In genomic region chr19:10292789-10293636, GRCh38 we compare ENCODE assay signal across 8 cellular contexts. TPM values are rescaled to one million over a fixed set of nuclear protein-coding genes. Genes with fewer than 3 reads are reported as not detected.
DNase-seq lines count a peak whose midpoint lies in the region; ATAC-seq, FAIRE-seq and TF ChIP-seq lines count a peak whose summit lies in the region.

No MANE protein-coding gene starts in this region.

- TF ChIP-seq EP300 in HepG2 (IDR thresholded peaks at IDR 0.05; ENCODE audit: low read depth in 2 of 2, low read length in 2 of 2) (no peak), HepG2 (CRISPR knock-in tag; IDR thresholded peaks at IDR 0.05; ENCODE audit: borderline replicate concordance) (no peak)

- H3K9me3 ChIP-seq in HepG2 (ENCODE audit: low read length) (no peaks in the 10 kb centered on the region), right lobe of liver (no peaks in the 10 kb centered on the region), ascending aorta (no peaks in the 10 kb centered on the region), mesenchymal stem cell (ENCODE audit: control insufficient read depth, low read length) (peaks cover 9% of the 10 kb centered on the region), upper lobe of right lung (no peaks in the 10 kb centered on the region)

- H3K18ac ChIP-seq in mesenchymal stem cell (ENCODE audit: low read depth in 1 of 2, low read length in 2 of 2), result no peak overlapping the region

- no peak overlapping the region for H2BK5ac ChIP-seq in mesenchymal stem cell (ENCODE audit: low read depth, low read length, poor library complexity, severe bottlenecking)

- no peak for TF ChIP-seq RAD21 in HepG2 (CRISPR knock-in tag; IDR thresholded peaks at IDR 0.05)

- H3K27me3 ChIP-seq in HepG2 (ENCODE audit: control insufficient read depth in 1 of 2, insufficient read depth in 2 of 2, low read length in 2 of 2) (peaks cover 0 to 20% of the 10 kb centered on the region in 2 experiments; a peak in 3 of 5 replicates), right lobe of liver (peaks cover 15 to 34% of the 10 kb centered on the region in 2 donors), ascending aorta (peaks cover 15% of the 10 kb centered on the region), mesenchymal stem cell (ENCODE audit: control insufficient read depth in 1 of 2, insufficient read depth in 1 of 2, low read length in 2 of 2) (peaks cover 86% of the 10 kb centered on the region in 2 experiments), upper lobe of right lung (peaks cover 42% of the 10 kb centered on the region)

- BruUV-seq in HepG2 (replicated peaks; lab: Mats Ljungman, UMichigan), result no TSS peak

- 95% methylated on average over 52 of the region's 56 CpGs for WGBS in HepG2 (ENCODE audit: low lambda C conversion rate)
- 23% methylated on average over 17 of the region's 56 CpGs for WGBS in right lobe of liver (ENCODE audit: insufficient coverage, low coverage, low lambda C conversion rate, missing lambda C conversion rate)
- WGBS in mesenchymal stem cell, result 35% methylated on average over 56 of the region's 56 CpGs

- POLR2A ChIA-PET in HepG2 (lab: Yijun Ruan, JAX), result no interaction called here

- no peaks in the 10 kb centered on the region for H3K79me1 ChIP-seq in mesenchymal stem cell (replicated peaks; ENCODE audit: low read length, poor library complexity, severe bottlenecking)

- no peak overlapping the region for H4K8ac ChIP-seq in mesenchymal stem cell (ENCODE audit: low read length)

- no peak overlapping the region for H3K4ac ChIP-seq in mesenchymal stem cell (ENCODE audit: low read depth in 1 of 2, low read length in 2 of 2)

- no peaks in the 10 kb centered on the region for H3K36me3 ChIP-seq in HepG2 (replicated peaks in 1 of 2; ENCODE audit: control insufficient read depth in 1 of 2, insufficient read depth in 2 of 2, low read length in 2 of 2)
- no peaks in the 10 kb centered on the region for H3K36me3 ChIP-seq in right lobe of liver
- no peaks in the 10 kb centered on the region for H3K36me3 ChIP-seq in ascending aorta
- H3K36me3 ChIP-seq in mesenchymal stem cell (ENCODE audit: control insufficient read depth in 1 of 2, insufficient read depth in 2 of 2, low read depth in 1 of 2, low read length in 2 of 2), result peaks cover 0 to 3% of the 10 kb centered on the region in 2 experiments
- no peaks in the 10 kb centered on the region for H3K36me3 ChIP-seq in upper lobe of right lung

- H3K79me2 ChIP-seq in HepG2 (ENCODE audit: insufficient read depth, low read length), result no peaks in the 10 kb centered on the region

- ATAC-seq in HepG2 (no peak), right lobe of liver (no peak), upper lobe of right lung (no peak), HG03439 (IDR thresholded peaks at IDR 0.05; ENCODE audit: unreplicated experiment) (no peak)

- no peak for TF ChIP-seq POLR2A in HepG2 (IDR thresholded peaks at IDR 0.05; ENCODE audit: insufficient read depth in 1 of 2, low read depth in 2 of 2, low read length in 2 of 2)
- TF ChIP-seq POLR2A in right lobe of liver (IDR thresholded peaks at IDR 0.05), result no peak

- H2BK120ac ChIP-seq in mesenchymal stem cell (ENCODE audit: low read depth, low read length), result no peak overlapping the region

- no peak overlapping the region for H2AK5ac ChIP-seq in mesenchymal stem cell (ENCODE audit: low read length, severe bottlenecking)

- H4K91ac ChIP-seq in mesenchymal stem cell (ENCODE audit: low read length), result no peak overlapping the region

- H2BK12ac ChIP-seq in mesenchymal stem cell (ENCODE audit: low read length in 2 of 2), result no peak overlapping the region

- no peak overlapping the region for H3K14ac ChIP-seq in mesenchymal stem cell (ENCODE audit: low read length in 2 of 2)

- H2AFZ ChIP-seq in HepG2 (ENCODE audit: low read length) (no peak overlapping the region), mesenchymal stem cell (ENCODE audit: low read depth, low read length) (no peak overlapping the region)

- CTCF ChIA-PET in HepG2 (lab: Yijun Ruan, JAX; ENCODE audit: low intra/inter-chr PET ratio, low total read pairs), result no interaction called here

- no peak for TF ChIP-seq CTCF in HepG2 (CRISPR knock-in tag; IDR thresholded peaks at IDR 0.05)
- no peak for TF ChIP-seq CTCF in right lobe of liver (IDR thresholded peaks at IDR 0.05)
- TF ChIP-seq CTCF in ascending aorta (IDR thresholded peaks at IDR 0.05), result no peak
- no peak for TF ChIP-seq CTCF in upper lobe of right lung (IDR thresholded peaks at IDR 0.05)

- no peak overlapping the region for H3K23ac ChIP-seq in mesenchymal stem cell (ENCODE audit: low read length in 2 of 2)

- no peak overlapping the region for H2BK15ac ChIP-seq in mesenchymal stem cell (ENCODE audit: low read depth, poor library complexity, severe bottlenecking)

- no peak overlapping the region; the same call in 1 of the 2 replicates for H3K4me2 ChIP-seq in HepG2 (ENCODE audit: low read depth, low read length)
- peak overlapping the region; percentile 8 for H3K4me2 ChIP-seq in mesenchymal stem cell (ENCODE audit: low read length, poor library complexity, severe bottlenecking)

- intact Hi-C loops in HepG2 (cut with micrococcal nuclease; ENCODE audit: unreplicated experiment), result loop anchor here (2.0 kb wide), 1 partner anchor 40 kb away; the partner anchor contains the start of gene RAVER1
- intact Hi-C loops in right lobe of liver (cut with DNase I), result no loop called here
- intact Hi-C loops in ascending aorta (cut with DNase I), result no loop called here
- intact Hi-C loops in upper lobe of right lung (cut with DNase I), result no loop called here

- H3K9ac ChIP-seq in HepG2 (ENCODE audit: insufficient read depth, low read depth, low read length), result no peak overlapping the region
- H3K9ac ChIP-seq in mesenchymal stem cell (ENCODE audit: low read length), result no peak overlapping the region

- peaks cover 57% of the 10 kb centered on the region for H3K4me1 ChIP-seq in HepG2 (ENCODE audit: insufficient read depth, low read length)
- peaks cover 0 to 37% (median 6%) of the 10 kb centered on the region in 4 donors for H3K4me1 ChIP-seq in right lobe of liver
- peaks cover 3 to 30% of the 10 kb centered on the region in 2 donors for H3K4me1 ChIP-seq in ascending aorta
- peaks cover 60% of the 10 kb centered on the region for H3K4me1 ChIP-seq in mesenchymal stem cell (ENCODE audit: control insufficient read depth, insufficient read depth, low read depth, low read length)
- H3K4me1 ChIP-seq in upper lobe of right lung, result peaks cover 56% of the 10 kb centered on the region

- no peaks in the 10 kb centered on the region for H4K20me1 ChIP-seq in HepG2 (ENCODE audit: insufficient read depth, low read length)

- DNase-seq in HepG2 (ENCODE audit: low spot score) (no peak), right lobe of liver (no peak), ascending aorta (ENCODE audit: low spot score in 2 of 2) (no peak), mesenchymal stem cell (no peak), upper lobe of right lung (no peak), cerebellar nuclear complex (lab: John Stamatoyannopoulos, UW) (no peak), NCI-H1105 treated with DMSO at 0.1 percent for 48 hours (lab: John Stamatoyannopoulos, UW) (no peak)

- in situ Hi-C loops in HepG2 (cut with HindIII; ENCODE audit: extremely low pct_ligation_motif_present, low pct_unique_long_range_greater_than_20kb), result no loop called here

- H3K27ac ChIP-seq in HepG2 (ENCODE audit: extremely low read length, insufficient read depth, low read length) (no peak overlapping the region), right lobe of liver (no peak overlapping the region), ascending aorta (no peak overlapping the region), mesenchymal stem cell (ENCODE audit: low read length, poor library complexity, severe bottlenecking) (no peak overlapping the region), upper lobe of right lung (no peak overlapping the region)

- H3K4me3 ChIP-seq in HepG2 (replicated peaks in 1 of 3; ENCODE audit: insufficient read depth in 1 of 3, low read depth in 2 of 3, low read length in 3 of 3), result no peak overlapping the region; a peak in 1 of 6 replicates
- H3K4me3 ChIP-seq in right lobe of liver, result peak overlapping the region in 1 of 3 donors; percentile 26
- H3K4me3 ChIP-seq in ascending aorta, result peak overlapping the region; percentile 43 to 62
- no peak overlapping the region for H3K4me3 ChIP-seq in mesenchymal stem cell (ENCODE audit: insufficient read depth in 1 of 2, low read depth in 1 of 2, low read length in 2 of 2)
- peak overlapping the region; percentile 58 for H3K4me3 ChIP-seq in upper lobe of right lung

- FAIRE-seq in HepG2 (lab: Jason Lieb, UNC), result no peak

RNA-seq across cellular contexts. Expression of gene ICAM5, which starts 3.3 kb away (rescaled TPM):
- total RNA-seq in HepG2 (2016; rRNA removed; fragmentation: Illumina TruSeq; extraction: Trizol) (0.46 TPM in 1 of 2 replicates, not detected in the other), right lobe of liver (under 1 TPM in 3 of 6 experiments, not detected in 3; 0.06 to 0.27 (median 0.24) TPM), ascending aorta (2.2 TPM), upper lobe of right lung (18.3 TPM)
- total RNA-seq in HepG2 (2016; cell fraction: cytosol; rRNA removed; fragmentation: Illumina TruSeq; extraction: Trizol; ENCODE audit: low read depth), result 0.26 TPM in 1 of 2 replicates, not detected in the other
- total RNA-seq in HepG2 (2016; cell fraction: insoluble cytoplasmic fraction; rRNA removed; fragmentation: Illumina TruSeq; extraction: Trizol), result 0.22 and 0.35 TPM in 2 replicates
- 0.09 TPM in 1 of 2 replicates, not detected in the other for total RNA-seq in HepG2 (2016; cell fraction: membrane; rRNA removed; fragmentation: Illumina TruSeq; extraction: Trizol)
- 0.44 and 0.56 TPM in 2 replicates for total RNA-seq in HepG2 (2016; cell fraction: nucleus; rRNA removed; fragmentation: Illumina TruSeq; extraction: Trizol)
- 1.6 and 1.9 TPM in 2 replicates for polyA plus RNA-seq in HepG2 (2011; rRNA removed)
- 0.49 and 1.0 TPM in 2 replicates for polyA plus RNA-seq in HepG2 (2011; cell fraction: cytosol; rRNA removed)
- 29.1 and 52.4 TPM in 2 replicates for polyA plus RNA-seq in HepG2 (2011; cell fraction: nucleus; rRNA removed)
- polyA plus RNA-seq in HepG2 (2012), result 1.6 and 1.8 TPM in 2 replicates
- polyA plus RNA-seq in HepG2 (2016; cell fraction: cytosol; fragmentation: Illumina TruSeq; extraction: Trizol; ENCODE audit: low read depth), result not detected in 2 replicates
- polyA plus RNA-seq in HepG2 (2016; cell fraction: insoluble cytoplasmic fraction; fragmentation: Illumina TruSeq; extraction: Trizol; ENCODE audit: low read depth), result 0.11 TPM in 1 of 2 replicates, not detected in the other
- not detected in 2 replicates for polyA plus RNA-seq in HepG2 (2016; cell fraction: membrane; fragmentation: Illumina TruSeq; extraction: Trizol; ENCODE audit: low read depth)
- polyA plus RNA-seq in HepG2 (2016; cell fraction: nucleus; fragmentation: Illumina TruSeq; extraction: Trizol; ENCODE audit: insufficient read depth, low read depth), result 1.4 and 2.3 TPM in 2 replicates
- polyA minus RNA-seq in HepG2 (2011; rRNA and poly(A)+ RNA removed; ENCODE audit: low replicate concordance), result 1.5 and 4.0 TPM in 2 replicates
- 0.49 and 0.97 TPM in 2 replicates for polyA minus RNA-seq in HepG2 (2011; cell fraction: cytosol; rRNA and poly(A)+ RNA removed)
- polyA minus RNA-seq in HepG2 (2011; cell fraction: nucleus; rRNA and poly(A)+ RNA removed), result 1.7 and 3.1 TPM in 2 replicates
- 0.73 TPM for polyA plus RNA-seq in mesenchymal stem cell (2013, experiment 1 of 2)
- 0.86 TPM for polyA plus RNA-seq in mesenchymal stem cell (2013, experiment 2 of 2)

RNA-seq across cellular contexts. Expression of gene ICAM4, which starts 6.3 kb away (rescaled TPM):
- 1.5 and 2.9 TPM in 2 replicates for total RNA-seq in HepG2 (2016; rRNA removed; fragmentation: Illumina TruSeq; extraction: Trizol)
- 1.1 and 1.9 TPM in 2 replicates for total RNA-seq in HepG2 (2016; cell fraction: cytosol; rRNA removed; fragmentation: Illumina TruSeq; extraction: Trizol; ENCODE audit: low read depth)
- 1.0 and 3.0 TPM in 2 replicates for total RNA-seq in HepG2 (2016; cell fraction: insoluble cytoplasmic fraction; rRNA removed; fragmentation: Illumina TruSeq; extraction: Trizol)
- total RNA-seq in HepG2 (2016; cell fraction: membrane; rRNA removed; fragmentation: Illumina TruSeq; extraction: Trizol), result 1.7 and 2.0 TPM in 2 replicates
- 1.6 and 2.6 TPM in 2 replicates for total RNA-seq in HepG2 (2016; cell fraction: nucleus; rRNA removed; fragmentation: Illumina TruSeq; extraction: Trizol)
- polyA plus RNA-seq in HepG2 (2011; rRNA removed), result 3.1 and 4.0 TPM in 2 replicates
- polyA plus RNA-seq in HepG2 (2011; cell fraction: cytosol; rRNA removed), result 3.1 and 6.6 TPM in 2 replicates
- 2.1 and 3.1 TPM in 2 replicates for polyA plus RNA-seq in HepG2 (2011; cell fraction: nucleus; rRNA removed)
- polyA plus RNA-seq in HepG2 (2012), result 2.3 and 2.5 TPM in 2 replicates
- polyA plus RNA-seq in HepG2 (2016; cell fraction: cytosol; fragmentation: Illumina TruSeq; extraction: Trizol; ENCODE audit: low read depth), result 1.4 and 1.9 TPM in 2 replicates
- polyA plus RNA-seq in HepG2 (2016; cell fraction: insoluble cytoplasmic fraction; fragmentation: Illumina TruSeq; extraction: Trizol; ENCODE audit: low read depth), result 1.4 and 1.6 TPM in 2 replicates
- polyA plus RNA-seq in HepG2 (2016; cell fraction: membrane; fragmentation: Illumina TruSeq; extraction: Trizol; ENCODE audit: low read depth), result 1.5 and 1.8 TPM in 2 replicates
- 3.3 and 3.9 TPM in 2 replicates for polyA plus RNA-seq in HepG2 (2016; cell fraction: nucleus; fragmentation: Illumina TruSeq; extraction: Trizol; ENCODE audit: insufficient read depth, low read depth)
- polyA minus RNA-seq in HepG2 (2011; rRNA and poly(A)+ RNA removed; ENCODE audit: low replicate concordance), result 0.09 and 3.3 TPM in 2 replicates
- polyA minus RNA-seq in HepG2 (2011; cell fraction: cytosol; rRNA and poly(A)+ RNA removed), result 1.6 and 2.0 TPM in 2 replicates
- 1.7 and 2.4 TPM in 2 replicates for polyA minus RNA-seq in HepG2 (2011; cell fraction: nucleus; rRNA and poly(A)+ RNA removed)
- total RNA-seq in right lobe of liver, result 1 to 10 TPM in 1 of 6 experiments, under 1 TPM in 2, not detected in 3; 0.62 to 1.6 (median 0.80) TPM
- total RNA-seq in ascending aorta, result not detected
- 1.4 TPM for polyA plus RNA-seq in mesenchymal stem cell (2013, experiment 1 of 2)
- polyA plus RNA-seq in mesenchymal stem cell (2013, experiment 2 of 2), result 1.0 TPM
- total RNA-seq in upper lobe of right lung, result 11.1 TPM

RNA-seq across cellular contexts. Expression of gene ZGLP1, which starts 16.6 kb away (rescaled TPM):
- 0.56 and 2.4 TPM in 2 replicates for total RNA-seq in HepG2 (2016; rRNA removed; fragmentation: Illumina TruSeq; extraction: Trizol)
- total RNA-seq in HepG2 (2016; cell fraction: cytosol; rRNA removed; fragmentation: Illumina TruSeq; extraction: Trizol; ENCODE audit: low read depth), result 1.5 and 2.6 TPM in 2 replicates
- 0.52 and 2.8 TPM in 2 replicates for total RNA-seq in HepG2 (2016; cell fraction: insoluble cytoplasmic fraction; rRNA removed; fragmentation: Illumina TruSeq; extraction: Trizol)
- 1.8 TPM in 2 replicates for total RNA-seq in HepG2 (2016; cell fraction: membrane; rRNA removed; fragmentation: Illumina TruSeq; extraction: Trizol)
- 3.4 and 4.8 TPM in 2 replicates for total RNA-seq in HepG2 (2016; cell fraction: nucleus; rRNA removed; fragmentation: Illumina TruSeq; extraction: Trizol)
- polyA plus RNA-seq in HepG2 (2011; rRNA removed), result 3.0 and 4.7 TPM in 2 replicates
- 0.46 and 1.3 TPM in 2 replicates for polyA plus RNA-seq in HepG2 (2011; cell fraction: cytosol; rRNA removed)
- polyA plus RNA-seq in HepG2 (2011; cell fraction: nucleus; rRNA removed), result 20.3 and 24.6 TPM in 2 replicates
- 2.1 and 3.9 TPM in 2 replicates for polyA plus RNA-seq in HepG2 (2012)
- 1.4 and 1.9 TPM in 2 replicates for polyA plus RNA-seq in HepG2 (2016; cell fraction: cytosol; fragmentation: Illumina TruSeq; extraction: Trizol; ENCODE audit: low read depth)
- 0.72 and 0.99 TPM in 2 replicates for polyA plus RNA-seq in HepG2 (2016; cell fraction: insoluble cytoplasmic fraction; fragmentation: Illumina TruSeq; extraction: Trizol; ENCODE audit: low read depth)
- 1.6 and 1.8 TPM in 2 replicates for polyA plus RNA-seq in HepG2 (2016; cell fraction: membrane; fragmentation: Illumina TruSeq; extraction: Trizol; ENCODE audit: low read depth)
- 17.4 and 18.0 TPM in 2 replicates for polyA plus RNA-seq in HepG2 (2016; cell fraction: nucleus; fragmentation: Illumina TruSeq; extraction: Trizol; ENCODE audit: insufficient read depth, low read depth)
- polyA minus RNA-seq in HepG2 (2011; rRNA and poly(A)+ RNA removed; ENCODE audit: low replicate concordance), result 0.18 and 0.28 TPM in 2 replicates
- polyA minus RNA-seq in HepG2 (2011; cell fraction: cytosol; rRNA and poly(A)+ RNA removed), result not detected in 2 replicates
- 1.0 and 1.9 TPM in 2 replicates for polyA minus RNA-seq in HepG2 (2011; cell fraction: nucleus; rRNA and poly(A)+ RNA removed)
- 1 to 10 TPM in 5 of 6 experiments, under 1 TPM in 1; 0.62 to 4.4 (median 1.5) TPM for total RNA-seq in right lobe of liver
- total RNA-seq in ascending aorta, result not detected
- polyA plus RNA-seq in mesenchymal stem cell (2013, experiment 1 of 2), result 1.0 TPM
- polyA plus RNA-seq in mesenchymal stem cell (2013, experiment 2 of 2), result 1.2 TPM
- total RNA-seq in upper lobe of right lung, result 3.8 TPM

RNA-seq across cellular contexts. Expression of gene ICAM1, which starts 22.1 kb away (rescaled TPM):
- total RNA-seq in HepG2 (2016; rRNA removed; fragmentation: Illumina TruSeq; extraction: Trizol), result 12.8 and 37.9 TPM in 2 replicates
- total RNA-seq in HepG2 (2016; cell fraction: cytosol; rRNA removed; fragmentation: Illumina TruSeq; extraction: Trizol; ENCODE audit: low read depth), result 2.8 and 3.4 TPM in 2 replicates
- total RNA-seq in HepG2 (2016; cell fraction: insoluble cytoplasmic fraction; rRNA removed; fragmentation: Illumina TruSeq; extraction: Trizol), result 11.2 and 38.7 TPM in 2 replicates
- 6.9 and 8.2 TPM in 2 replicates for total RNA-seq in HepG2 (2016; cell fraction: membrane; rRNA removed; fragmentation: Illumina TruSeq; extraction: Trizol)
- total RNA-seq in HepG2 (2016; cell fraction: nucleus; rRNA removed; fragmentation: Illumina TruSeq; extraction: Trizol), result 36.6 and 43.7 TPM in 2 replicates
- 98.4 and 153 TPM in 2 replicates for polyA plus RNA-seq in HepG2 (2011; rRNA removed)
- 88.6 and 125 TPM in 2 replicates for polyA plus RNA-seq in HepG2 (2011; cell fraction: cytosol; rRNA removed)
- polyA plus RNA-seq in HepG2 (2011; cell fraction: nucleus; rRNA removed), result 70.4 and 93.5 TPM in 2 replicates
- polyA plus RNA-seq in HepG2 (2012), result 31.4 and 71.9 TPM in 2 replicates
- polyA plus RNA-seq in HepG2 (2016; cell fraction: cytosol; fragmentation: Illumina TruSeq; extraction: Trizol; ENCODE audit: low read depth), result 2.4 and 2.5 TPM in 2 replicates
- polyA plus RNA-seq in HepG2 (2016; cell fraction: insoluble cytoplasmic fraction; fragmentation: Illumina TruSeq; extraction: Trizol; ENCODE audit: low read depth), result 12.7 and 15.7 TPM in 2 replicates
- polyA plus RNA-seq in HepG2 (2016; cell fraction: membrane; fragmentation: Illumina TruSeq; extraction: Trizol; ENCODE audit: low read depth), result 4.6 and 5.2 TPM in 2 replicates
- 75.8 and 77.2 TPM in 2 replicates for polyA plus RNA-seq in HepG2 (2016; cell fraction: nucleus; fragmentation: Illumina TruSeq; extraction: Trizol; ENCODE audit: insufficient read depth, low read depth)
- polyA minus RNA-seq in HepG2 (2011; rRNA and poly(A)+ RNA removed; ENCODE audit: low replicate concordance), result 19.2 and 165 TPM in 2 replicates
- 97.0 and 140 TPM in 2 replicates for polyA minus RNA-seq in HepG2 (2011; cell fraction: cytosol; rRNA and poly(A)+ RNA removed)
- 31.8 and 54.1 TPM in 2 replicates for polyA minus RNA-seq in HepG2 (2011; cell fraction: nucleus; rRNA and poly(A)+ RNA removed)
- 100 to 1,000 TPM in 1 of 6 experiments, 10 to 100 TPM in 4, 1 to 10 TPM in 1; 4.6 to 186 (median 38.5) TPM for total RNA-seq in right lobe of liver
- total RNA-seq in ascending aorta, result 74.8 TPM
- 73.0 TPM for polyA plus RNA-seq in mesenchymal stem cell (2013, experiment 1 of 2)
- polyA plus RNA-seq in mesenchymal stem cell (2013, experiment 2 of 2), result 70.2 TPM
- 245 TPM for total RNA-seq in upper lobe of right lung

RNA-seq across cellular contexts. Expression of gene FDX2, which starts 22.8 kb away (rescaled TPM):
- 21.0 and 22.6 TPM in 2 replicates for total RNA-seq in HepG2 (2016; rRNA removed; fragmentation: Illumina TruSeq; extraction: Trizol)
- 19.4 and 21.0 TPM in 2 replicates for total RNA-seq in HepG2 (2016; cell fraction: cytosol; rRNA removed; fragmentation: Illumina TruSeq; extraction: Trizol; ENCODE audit: low read depth)
- total RNA-seq in HepG2 (2016; cell fraction: insoluble cytoplasmic fraction; rRNA removed; fragmentation: Illumina TruSeq; extraction: Trizol), result 19.6 and 21.9 TPM in 2 replicates
- 26.6 and 29.0 TPM in 2 replicates for total RNA-seq in HepG2 (2016; cell fraction: membrane; rRNA removed; fragmentation: Illumina TruSeq; extraction: Trizol)
- 10.0 and 11.9 TPM in 2 replicates for total RNA-seq in HepG2 (2016; cell fraction: nucleus; rRNA removed; fragmentation: Illumina TruSeq; extraction: Trizol)
- polyA plus RNA-seq in HepG2 (2011; rRNA removed), result 24.7 and 27.8 TPM in 2 replicates
- polyA plus RNA-seq in HepG2 (2011; cell fraction: cytosol; rRNA removed), result 16.9 and 23.1 TPM in 2 replicates
- polyA plus RNA-seq in HepG2 (2011; cell fraction: nucleus; rRNA removed), result 41.9 and 53.1 TPM in 2 replicates
- polyA plus RNA-seq in HepG2 (2012), result 9.2 and 16.3 TPM in 2 replicates
- 23.2 and 31.5 TPM in 2 replicates for polyA plus RNA-seq in HepG2 (2016; cell fraction: cytosol; fragmentation: Illumina TruSeq; extraction: Trizol; ENCODE audit: low read depth)
- 24.7 and 26.8 TPM in 2 replicates for polyA plus RNA-seq in HepG2 (2016; cell fraction: insoluble cytoplasmic fraction; fragmentation: Illumina TruSeq; extraction: Trizol; ENCODE audit: low read depth)
- polyA plus RNA-seq in HepG2 (2016; cell fraction: membrane; fragmentation: Illumina TruSeq; extraction: Trizol; ENCODE audit: low read depth), result 26.3 and 32.9 TPM in 2 replicates
- polyA plus RNA-seq in HepG2 (2016; cell fraction: nucleus; fragmentation: Illumina TruSeq; extraction: Trizol; ENCODE audit: insufficient read depth, low read depth), result 34.9 and 35.0 TPM in 2 replicates
- polyA minus RNA-seq in HepG2 (2011; rRNA and poly(A)+ RNA removed; ENCODE audit: low replicate concordance), result 15.1 and 48.5 TPM in 2 replicates
- polyA minus RNA-seq in HepG2 (2011; cell fraction: cytosol; rRNA and poly(A)+ RNA removed), result 2.3 and 2.8 TPM in 2 replicates
- 6.7 and 6.8 TPM in 2 replicates for polyA minus RNA-seq in HepG2 (2011; cell fraction: nucleus; rRNA and poly(A)+ RNA removed)
- total RNA-seq in right lobe of liver, result 10 to 100 TPM in 4 of 6 experiments, 1 to 10 TPM in 2; 8.9 to 17.1 (median 10.7) TPM
- total RNA-seq in ascending aorta, result 16.8 TPM
- 21.8 TPM for polyA plus RNA-seq in mesenchymal stem cell (2013, experiment 1 of 2)
- 22.8 TPM for polyA plus RNA-seq in mesenchymal stem cell (2013, experiment 2 of 2)
- total RNA-seq in upper lobe of right lung, result 19.2 TPM

Comparison
In these comparisons a context has a peak if more than half of its experiments do, and no peak if none do; other contexts are left out.
1. H3K4me3 ChIP-seq: peak in ascending aorta (2 of 2) and upper lobe of right lung (single experiment); none in HepG2 (0 of 3) and mesenchymal stem cell (0 of 2).